In the genomic region with DNA sequence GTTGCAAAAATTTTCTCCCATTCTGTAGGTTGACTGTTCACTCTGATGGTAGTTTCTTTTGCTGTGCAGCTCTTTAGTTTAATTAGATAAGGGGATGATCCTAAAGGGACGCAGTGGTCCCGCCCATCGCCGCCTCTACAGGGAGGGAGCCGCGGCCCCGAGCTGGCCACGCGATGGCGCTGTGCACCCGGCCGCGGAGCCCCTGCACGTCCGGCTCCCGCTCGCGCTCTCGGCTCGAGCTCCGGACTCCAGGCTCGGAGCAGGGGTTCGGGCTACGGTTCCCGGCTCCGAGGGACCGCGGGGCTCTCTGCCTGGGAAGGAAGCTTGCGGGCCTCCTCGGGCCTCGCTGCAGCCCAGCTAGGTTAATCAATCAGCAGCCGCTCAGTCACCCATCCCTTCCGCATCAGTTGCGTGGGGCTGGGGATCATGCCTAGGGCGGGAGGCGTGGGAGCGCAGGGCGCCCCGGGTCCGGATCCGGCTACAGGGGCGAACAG, we compare ENCODE assay signal across 8 cellular contexts.
A peak's percentile ranks its signal among the peaks of the same experiment; 100 is the strongest.
DNase-seq lines count a peak whose midpoint lies in the region; TF ChIP-seq lines count a peak whose summit lies in the region.

No MANE protein-coding gene starts in this region.

- WGBS in transverse colon (ENCODE audit: low coverage in 1 of 2), 2 donors = 5% methylated on average over 35 of the region's 42 CpGs; no CpG with 5 or more reads in 1 of the 2 donors

- H3K9me3 Mint-ChIP-seq in Caco-2 (ENCODE audit: unreplicated experiment) = no peaks in the 10 kb centered on the region

- H3K27ac ChIP-seq in OCI-LY3 (ENCODE audit: low read length) = no peak overlapping the region
- no peak overlapping the region for H3K27ac ChIP-seq in osteoblast (ENCODE audit: low read depth, low read length)
- H3K27ac ChIP-seq in transverse colon = no peak overlapping the region

- H3K36me3 ChIP-seq in OCI-LY3 (replicated peaks; ENCODE audit: low read depth, low read length) (no peaks in the 10 kb centered on the region), osteoblast (ENCODE audit: insufficient read depth, low read length) (no peaks in the 10 kb centered on the region), transverse colon (no peaks in the 10 kb centered on the region), Caco-2 (ENCODE audit: control insufficient read depth, insufficient read depth, low read length) (no peaks in the 10 kb centered on the region; the same call in 1 of the 2 replicates)

- no peak overlapping the region for H3K27ac Mint-ChIP-seq in Caco-2 (ENCODE audit: unreplicated experiment)

- in situ Hi-C loops in transverse colon (cut with MboI; ENCODE audit: low pct_ligation_motif_present in 1 of 4, low pct_unique_long_range_greater_than_20kb in 1 of 4, low sequenced_read_pairs in 3 of 4) = loop anchor here (10.0 to 25.0 kb wide), 5 partner anchors 656 to 938 kb away; no protein-coding TSS in a partner anchor

- no peak overlapping the region for H3K4me3 Mint-ChIP-seq in Caco-2 (ENCODE audit: unreplicated experiment)

- BruUV-seq in Caco-2 (replicated peaks; lab: Mats Ljungman, UMichigan) = no TSS peak

- peak overlapping the region; percentile 54; the same call in 1 of the 2 replicates for H3K9ac ChIP-seq in OCI-LY3 (ENCODE audit: low read length)

- no peak for TF ChIP-seq POLR2A in transverse colon (IDR thresholded peaks at IDR 0.05)

- CTCF ChIA-PET in Caco-2 (lab: Charles Lee) = no interaction called here

- H3K79me2 ChIP-seq in OCI-LY3 (ENCODE audit: low read length) (no peaks in the 10 kb centered on the region), osteoblast (ENCODE audit: insufficient read depth, low read length) (no peaks in the 10 kb centered on the region)

- H3K27me3 ChIP-seq in OCI-LY3 (ENCODE audit: low read depth, low read length) = peaks cover 19% of the 10 kb centered on the region; the same call in 1 of the 2 replicates
- H3K27me3 ChIP-seq in osteoblast (ENCODE audit: insufficient read depth, low read length) = peaks cover 11% of the 10 kb centered on the region
- H3K27me3 ChIP-seq in transverse colon = peaks cover 20% of the 10 kb centered on the region
- no peaks in the 10 kb centered on the region for H3K27me3 ChIP-seq in Caco-2 (replicated peaks; ENCODE audit: control insufficient read depth, insufficient read depth, low read length)

- H3K4me1 ChIP-seq in OCI-LY3 (ENCODE audit: low read length) (no peaks in the 10 kb centered on the region), osteoblast (ENCODE audit: insufficient read depth, low read length) (no peaks in the 10 kb centered on the region), transverse colon (peaks cover 0 to 7% (median 6%) of the 10 kb centered on the region in 4 donors), Caco-2 (peaks cover 9% of the 10 kb centered on the region)

- no peaks in the 10 kb centered on the region for H3K27me3 Mint-ChIP-seq in Caco-2 (ENCODE audit: insufficient read depth, unreplicated experiment)

- H3K9me3 ChIP-seq in OCI-LY3 (ENCODE audit: insufficient read depth, low read length) (no peaks in the 10 kb centered on the region), osteoblast (ENCODE audit: low read depth, low read length) (no peaks in the 10 kb centered on the region), transverse colon (peaks cover 4 to 9% of the 10 kb centered on the region in 2 donors), Caco-2 (peaks cover 2% of the 10 kb centered on the region)

- TF ChIP-seq EP300 in transverse colon (IDR thresholded peaks at IDR 0.05; ENCODE audit: low read depth) = no peak

- no peak overlapping the region for H3K4me3 ChIP-seq in HFF-Myc (replicated peaks; ENCODE audit: low read depth, low read length)
- H3K4me3 ChIP-seq in OCI-LY3 (ENCODE audit: low read length) = peak overlapping the region; percentile 80
- H3K4me3 ChIP-seq in osteoblast (ENCODE audit: insufficient read depth, low read length) = peak overlapping the region; percentile 46
- peak overlapping the region in 3 of 4 donors; percentile 13 to 40 (median 21) for H3K4me3 ChIP-seq in transverse colon
- no peak overlapping the region for H3K4me3 ChIP-seq in Caco-2 (ENCODE audit: low read depth, low read length)

- H3K4me2 ChIP-seq in OCI-LY3 (ENCODE audit: low read length) = peak overlapping the region; percentile 80
- H3K4me2 ChIP-seq in osteoblast (ENCODE audit: insufficient read depth, low read length) = peak overlapping the region; percentile 77

- no peaks in the 10 kb centered on the region for H3K36me3 Mint-ChIP-seq in Caco-2 (ENCODE audit: insufficient read depth, unreplicated experiment)

- TF ChIP-seq CTCF in HFF-Myc (IDR thresholded peaks at IDR 0.05; ENCODE audit: low read depth, low read length, missing control alignments) (peak; percentile 83), OCI-LY3 (IDR thresholded peaks at IDR 0.05; ENCODE audit: low read depth, low read length) (peak; percentile 48), osteoblast (IDR thresholded peaks at IDR 0.05; ENCODE audit: extremely low read depth, low read depth, low read length) (peak; percentile 58), transverse colon (IDR thresholded peaks at IDR 0.05) (peak; percentile 82 to 92 (median 85)), Caco-2 (IDR thresholded peaks at IDR 0.05; ENCODE audit: insufficient read depth in 1 of 2, low read depth in 1 of 2, low read length in 1 of 2, severe bottlenecking in 1 of 2, unreplicated experiment in 1 of 2) (no peak)

- H2AFZ ChIP-seq in OCI-LY3 (ENCODE audit: low read depth, low read length) = peak overlapping the region; percentile 65; the same call in 1 of the 2 replicates
- peak overlapping the region; percentile 72 for H2AFZ ChIP-seq in osteoblast (ENCODE audit: low read length)

- H3K4me1 Mint-ChIP-seq in Caco-2 (ENCODE audit: low read depth, unreplicated experiment) = no peaks in the 10 kb centered on the region

- H4K20me1 ChIP-seq in OCI-LY3 (ENCODE audit: insufficient read depth, low read length) = no peaks in the 10 kb centered on the region
- no peaks in the 10 kb centered on the region for H4K20me1 ChIP-seq in osteoblast (ENCODE audit: insufficient read depth, low read length)

- POLR2A ChIA-PET in Caco-2 (lab: Charles Lee) = no interaction called here

- intact Hi-C loops in transverse colon (cut with DNase I; ENCODE audit: low total_unique reads) = loop anchor here (2.0 to 5.0 kb wide), 2 partner anchors 660 to 948 kb away; no protein-coding TSS in a partner anchor
- intact Hi-C loops in Caco-2 (cut with micrococcal nuclease; ENCODE audit: unreplicated experiment) = loop anchor here (10.0 kb wide), 3 partner anchors 236 to 556 kb away; no protein-coding TSS in a partner anchor

- peak; percentile 17 for DNase-seq in GM04504 (ENCODE audit: low read depth)
- no peak for DNase-seq in HFF-Myc (ENCODE audit: extremely low read depth, low read depth)
- peak in 3 of 4 experiments; percentile 5 to 14 (median 9) for DNase-seq in activated naive CD4-positive, alpha-beta T cell (lab: John Stamatoyannopoulos, UW)
- peak; percentile 81 for DNase-seq in germinal center (ENCODE audit: low spot score)
- DNase-seq in osteoblast (ENCODE audit: insufficient read length, low spot score, missing footprints) = peak; percentile 98
- peak; percentile 69 for DNase-seq in transverse colon
- no peak for DNase-seq in Caco-2

Comparison
In these comparisons a context has a peak if more than half of its experiments do, and no peak if none do; other contexts are left out.
1. DNase-seq: peak in GM04504 (single experiment), activated naive CD4-positive, alpha-beta T cell (3 of 4), germinal center (single experiment), osteoblast (single experiment) and transverse colon (single experiment); none in HFF-Myc (single experiment) and Caco-2 (0 of 2).
2. H3K4me3 ChIP-seq: peak in OCI-LY3 (single experiment), osteoblast (single experiment) and transverse colon (3 of 4); none in HFF-Myc (single experiment) and Caco-2 (single experiment).
3. CTCF ChIP-seq: peak in HFF-Myc (single experiment), OCI-LY3 (single experiment), osteoblast (single experiment) and transverse colon (5 of 5); none in Caco-2 (0 of 2).